8 cellular contexts compared by ENCODE assay signal in genomic region chr10:104349623-104350142, GRCh38. TPM values are rescaled to one million over a fixed set of nuclear protein-coding genes. Genes with fewer than 3 reads are reported as not detected.
A peak's percentile ranks its signal among the peaks of the same experiment; 100 is the strongest.
DNase-seq lines count a peak whose midpoint lies in the region; ATAC-seq, FAIRE-seq and TF ChIP-seq lines count a peak whose summit lies in the region.

No MANE protein-coding gene starts in this region.

- TF ChIP-seq RAD21 in H1 (IDR thresholded peaks at IDR 0.05 in 1 of 2, conservative IDR thresholded peaks at IDR 0.05 in 1 of 2; ENCODE audit: low read depth in 2 of 2, low read length in 2 of 2): no peak

- peak overlapping the region; percentile 75; the same call in 1 of the 2 replicates for H2AK5ac ChIP-seq in H1 (ENCODE audit: low read depth, low read length)

- no peak overlapping the region for H3K23ac ChIP-seq in H1 (ENCODE audit: insufficient read length)

- H4K91ac ChIP-seq in H1 (replicated peaks; ENCODE audit: insufficient read length, low read length): peak overlapping the region; percentile 14

- H3F3A ChIP-seq in GM23338 (replicated peaks; ENCODE audit: low read depth): no peaks in the 10 kb centered on the region

- H3K27ac ChIP-seq in GM23338 (ENCODE audit: low read depth): peak overlapping the region; percentile 68; the same call in 1 of the 2 replicates
- H3K27ac ChIP-seq in H1 (ENCODE audit: low read depth, low read length): no peak overlapping the region
- no peak overlapping the region for H3K27ac ChIP-seq in rectal smooth muscle tissue (ENCODE audit: low read depth, low read length)

- CTCF ChIA-PET in GM10248 (lab: Yijun Ruan, JAX) (interaction anchor here (0.8 to 10.4 kb wide), 13 partner anchors 7 to 76 kb away, joined by 3 to 240 read pairs (median 10); partner anchors contain the start of gene ITPRIP), H1 (lab: Charles Lee; ENCODE audit: partially characterized antibody) (interaction anchor here (0.7 to 17.2 kb wide), 17 partner anchors 8 to 598 kb away, joined by 3 to 379 read pairs (median 7); partner anchors contain the start of genes GSTO1 and ITPRIP)
- CTCF ChIA-PET in activated CD4-positive, alpha-beta T cell treated with anti-CD3 and anti-CD28 coated beads, Interleukin-2, amount 10 ng/mL, durations not matched to agents 7 days and 5 days (lab: Charles Lee): interaction anchor here (0.5 to 6.0 kb wide), 10 partner anchors 12 to 76 kb away, joined by 3 to 47 read pairs (median 15); partner anchors contain the start of gene ITPRIP

- no peak overlapping the region for H2BK15ac ChIP-seq in H1 (ENCODE audit: low read length)

- H3K79me2 ChIP-seq in GM23338 (replicated peaks; ENCODE audit: insufficient read depth) (no peaks in the 10 kb centered on the region), H1 (ENCODE audit: control insufficient read depth in 1 of 2, insufficient read depth in 2 of 2, low read length in 2 of 2) (no peaks in the 10 kb centered on the region)

- H4K8ac ChIP-seq in H1 (ENCODE audit: extremely low read depth, insufficient read depth, low read length): no peak overlapping the region

- H3K36me3 Mint-ChIP-seq in GM23338 (ENCODE audit: low read depth): no peaks in the 10 kb centered on the region
- peaks cover 6% of the 10 kb centered on the region for H3K36me3 Mint-ChIP-seq in activated CD4-positive, alpha-beta T cell treated with anti-CD3 and anti-CD28 coated beads, Interleukin-2, amount 10 ng/mL, durations not matched to agents 7 days and 5 days (ENCODE audit: low read depth)
- no peaks in the 10 kb centered on the region for H3K36me3 Mint-ChIP-seq in progenitor cell of endocrine pancreas (ENCODE audit: insufficient read depth)

- no peak for FAIRE-seq in H1 (lab: Jason Lieb, UNC)

- H4K5ac ChIP-seq in H1 (ENCODE audit: insufficient read length, low read depth, low read length): no peak overlapping the region

- H3K4ac ChIP-seq in H1 (replicated peaks; ENCODE audit: insufficient read length, low read depth, low read length): peak overlapping the region; percentile 40

- TF ChIP-seq CTCF in GM10248 (IDR thresholded peaks at IDR 0.05; ENCODE audit: control extremely low read depth, extremely low read depth, low read depth, missing control alignments): no peak
- TF ChIP-seq CTCF in GM23338 (conservative IDR thresholded peaks at IDR 0.05; ENCODE audit: low read depth in 2 of 2): no peak
- TF ChIP-seq CTCF in H1 (IDR thresholded peaks at IDR 0.05; ENCODE audit: control extremely low read depth in 1 of 3, insufficient read depth in 1 of 3, low read depth in 1 of 3, low read length in 3 of 3): no peak
- no peak for TF ChIP-seq CTCF in progenitor cell of endocrine pancreas (IDR thresholded peaks at IDR 0.05; ENCODE audit: unreplicated experiment)

- H2BK5ac ChIP-seq in H1 (ENCODE audit: low read depth, low read length): peak overlapping the region; percentile 55; the same call in 1 of the 2 replicates

- H2BK12ac ChIP-seq in H1 (ENCODE audit: low read depth, low read length): peak overlapping the region; percentile 76; the same call in 1 of the 2 replicates

- TF ChIP-seq POLR2A in H1 (IDR thresholded peaks at IDR 0.05; ENCODE audit: control extremely low read depth in 1 of 2, low read depth in 2 of 2, low read length in 2 of 2): no peak

- H3K4me3 Mint-ChIP-seq in GM23338 (no peak overlapping the region), progenitor cell of endocrine pancreas (ENCODE audit: low read depth) (no peak overlapping the region)
- no peak overlapping the region for H3K4me3 Mint-ChIP-seq in activated CD4-positive, alpha-beta T cell treated with anti-CD3 and anti-CD28 coated beads, Interleukin-2, amount 10 ng/mL, durations not matched to agents 7 days and 5 days

- ATAC-seq in GM23338: no peak

- H3K27me3 ChIP-seq in GM23338 (ENCODE audit: insufficient read depth) (peaks cover 14% of the 10 kb centered on the region), H1 (replicated peaks in 1 of 4; ENCODE audit: control insufficient read depth in 3 of 4, extremely low read depth in 1 of 4, insufficient read depth in 3 of 4, low read length in 3 of 4) (peaks cover 5 to 11% (median 10%) of the 10 kb centered on the region in 4 experiments), rectal smooth muscle tissue (ENCODE audit: control insufficient read depth, insufficient read depth, low read length) (no peaks in the 10 kb centered on the region)

- DNase-seq in GM10248 (ENCODE audit: extremely low spot score): peak; percentile 37
- peak; percentile 68 for DNase-seq in GM23338 (ENCODE audit: low spot score)
- DNase-seq in LoVo (ENCODE audit: low spot score): peak; percentile 12
- no peak for DNase-seq in H1 (ENCODE audit: low read depth in 1 of 2, low spot score in 2 of 2)
- no peak for DNase-seq in SHP77 (lab: John Stamatoyannopoulos, UW)
- DNase-seq in activated CD4-positive, alpha-beta T cell treated with anti-CD3 and anti-CD28 coated beads, Interleukin-2, amount 10 ng/mL, durations not matched to agents 7 days and 5 days: no peak
- DNase-seq in progenitor cell of endocrine pancreas (ENCODE audit: low spot score, unreplicated experiment): no peak

- no peak overlapping the region for H3K56ac ChIP-seq in H1 (replicated peaks; ENCODE audit: insufficient read length, low read depth, low read length)

- no peaks in the 10 kb centered on the region for H3K9me3 Mint-ChIP-seq in GM23338
- peaks cover 8% of the 10 kb centered on the region for H3K9me3 Mint-ChIP-seq in activated CD4-positive, alpha-beta T cell treated with anti-CD3 and anti-CD28 coated beads, Interleukin-2, amount 10 ng/mL, durations not matched to agents 7 days and 5 days
- H3K9me3 Mint-ChIP-seq in progenitor cell of endocrine pancreas (ENCODE audit: low read depth): no peaks in the 10 kb centered on the region

- no peak overlapping the region for H3K14ac ChIP-seq in H1 (ENCODE audit: insufficient read length)

- H3K36me3 ChIP-seq in GM23338 (ENCODE audit: insufficient read depth) (no peaks in the 10 kb centered on the region), H1 (ENCODE audit: control insufficient read depth in 2 of 4, insufficient read depth in 4 of 4, low read length in 3 of 4) (no peaks in the 10 kb centered on the region), rectal smooth muscle tissue (ENCODE audit: control insufficient read depth, insufficient read depth, low read length) (no peaks in the 10 kb centered on the region)

- H3K4me2 ChIP-seq in GM23338 (peak overlapping the region; percentile 58), H1 (ENCODE audit: insufficient read depth in 1 of 2, low read depth in 2 of 2, low read length in 2 of 2) (peak overlapping the region in 1 of 2 experiments; percentile 8; a peak in 1 of 4 replicates)

- POLR2A ChIA-PET in GM10248 (lab: Yijun Ruan, JAX) (interaction anchor here (0.9 kb wide), 1 partner anchor 12 kb away, joined by 3 read pairs; no protein-coding TSS in a partner anchor), H1 (lab: Charles Lee; ENCODE audit: partially characterized antibody) (interaction anchor here (0.6 to 2.0 kb wide), 9 partner anchors 8 to 57 kb away, joined by 3 to 8 read pairs (median 4); partner anchors contain the start of gene ITPRIP)
- POLR2A ChIA-PET in activated CD4-positive, alpha-beta T cell treated with anti-CD3 and anti-CD28 coated beads, Interleukin-2, amount 10 ng/mL, durations not matched to agents 7 days and 5 days (lab: Charles Lee): no interaction called here

- H3K9ac ChIP-seq in H1 (replicated peaks in 1 of 4; ENCODE audit: extremely low read depth in 1 of 4, low read depth in 3 of 4, low read length in 3 of 4) (peak overlapping the region in 1 of 4 experiments; percentile 44; a peak in 2 of 7 replicates), rectal smooth muscle tissue (ENCODE audit: low read length) (no peak overlapping the region)

- H3K9me2 ChIP-seq in GM23338 (ENCODE audit: insufficient read depth): no peaks in the 10 kb centered on the region

- H4K20me1 ChIP-seq in GM23338 (replicated peaks; ENCODE audit: insufficient read depth) (no peaks in the 10 kb centered on the region; the same call in 1 of the 2 replicates), H1 (replicated peaks in 1 of 2; ENCODE audit: control insufficient read depth in 1 of 2, insufficient read depth in 2 of 2, low read length in 2 of 2) (no peaks in the 10 kb centered on the region)

- no peak overlapping the region for H3K18ac ChIP-seq in H1 (ENCODE audit: extremely low read depth, low read length)

- H3K79me1 ChIP-seq in H1 (ENCODE audit: low read depth, low read length): no peaks in the 10 kb centered on the region

- H2AFZ ChIP-seq in GM23338: no peak overlapping the region
- H2AFZ ChIP-seq in H1 (ENCODE audit: low read length): 0 out of 2 replicates have a peak overlapping the region, but pooled peaks have one; percentile 13

- H3K4me1 ChIP-seq in GM23338 (ENCODE audit: insufficient read depth): peaks cover 12% of the 10 kb centered on the region; the same call in 1 of the 2 replicates
- peaks cover 0 to 9% (median 1%) of the 10 kb centered on the region in 4 experiments; a peak in 2 of 7 replicates for H3K4me1 ChIP-seq in H1 (replicated peaks in 1 of 4; ENCODE audit: control insufficient read depth in 3 of 4, insufficient read depth in 4 of 4, low read length in 3 of 4)
- peaks cover 5% of the 10 kb centered on the region for H3K4me1 ChIP-seq in rectal smooth muscle tissue (ENCODE audit: control insufficient read depth, insufficient read depth, low read length)

- H3K4me1 Mint-ChIP-seq in GM23338 (peaks cover 6% of the 10 kb centered on the region; the same call in 2 of the 3 replicates), progenitor cell of endocrine pancreas (ENCODE audit: low read depth) (no peaks in the 10 kb centered on the region)
- H3K4me1 Mint-ChIP-seq in activated CD4-positive, alpha-beta T cell treated with anti-CD3 and anti-CD28 coated beads, Interleukin-2, amount 10 ng/mL, durations not matched to agents 7 days and 5 days: peaks cover 13% of the 10 kb centered on the region

- H3K4me3 ChIP-seq in GM23338 (no peak overlapping the region), H1 (ENCODE audit: extremely low read depth in 1 of 4, insufficient read depth in 2 of 4, low read depth in 3 of 4, low read length in 4 of 4) (no peak overlapping the region), rectal smooth muscle tissue (ENCODE audit: low read length) (peak overlapping the region; percentile 51)

- no peak overlapping the region for H2BK20ac ChIP-seq in H1 (ENCODE audit: low read length)

- no peaks in the 10 kb centered on the region for H3K27me3 Mint-ChIP-seq in GM23338 (ENCODE audit: insufficient read depth, low read depth, poor library complexity)
- no peaks in the 10 kb centered on the region for H3K27me3 Mint-ChIP-seq in activated CD4-positive, alpha-beta T cell treated with anti-CD3 and anti-CD28 coated beads, Interleukin-2, amount 10 ng/mL, durations not matched to agents 7 days and 5 days
- peaks cover 20% of the 10 kb centered on the region for H3K27me3 Mint-ChIP-seq in progenitor cell of endocrine pancreas

- peaks cover 7% of the 10 kb centered on the region; the same call in 1 of the 2 replicates for H3K23me2 ChIP-seq in H1 (ENCODE audit: low read depth, low read length)

- H3K27ac Mint-ChIP-seq in GM23338 (no peak overlapping the region), progenitor cell of endocrine pancreas (no peak overlapping the region)
- no peak overlapping the region for H3K27ac Mint-ChIP-seq in activated CD4-positive, alpha-beta T cell treated with anti-CD3 and anti-CD28 coated beads, Interleukin-2, amount 10 ng/mL, durations not matched to agents 7 days and 5 days

- no peak for TF ChIP-seq EP300 in H1 (IDR thresholded peaks at IDR 0.05; ENCODE audit: borderline replicate concordance in 1 of 2, low read depth in 2 of 2, low read length in 2 of 2)

- no peak overlapping the region for H2BK120ac ChIP-seq in H1 (replicated peaks; ENCODE audit: low read depth, low read length)

- H3K9me3 ChIP-seq in H1 (ENCODE audit: insufficient read depth in 2 of 2, low read depth in 1 of 2, low read length in 1 of 2): no peaks in the 10 kb centered on the region

- WGBS in H1 (ENCODE audit: extremely low coverage in 1 of 2, insufficient coverage in 1 of 2, insufficient read length in 1 of 2, insufficient replicate concordance in 2 of 2, low coverage in 1 of 2, low lambda C conversion rate in 2 of 2, missing lambda C conversion rate in 1 of 2), 2 experiments: 72% methylated on average over 5 of the region's 5 CpGs; no CpG with 5 or more reads in 1 of the 2 experiments

RNA-seq across cellular contexts. Expression of gene CFAP58, which starts 4.0 kb away (rescaled TPM):
- total RNA-seq in GM23338 (2014; rRNA removed; shearing (Covaris generic)): 0.39 and 0.63 TPM in 2 replicates
- polyA plus RNA-seq in GM23338 (2016; fragmentation: Nextera tagmentation; extraction: Ambion mirVana): 0.24 and 0.89 TPM in 2 replicates
- 0.71 and 1.1 TPM in 2 replicates for total RNA-seq in H1 (2021; fragmentation: NEBNext Ultra II Directional; extraction: Animal tissue kit (Norgen Biotek cat#: 25700))
- 0.09 and 0.32 TPM in 2 replicates for polyA plus RNA-seq in H1 (2011; rRNA removed)
- polyA plus RNA-seq in H1 (2011; cell fraction: cytosol; rRNA removed): 0.67 TPM
- polyA plus RNA-seq in H1 (2011; cell fraction: nucleus; rRNA removed): 0.66 TPM
- polyA plus RNA-seq in H1 (2012, experiment 1 of 2): 0.97 to 1.5 TPM (median 1.3 TPM) in 4 replicates
- polyA plus RNA-seq in H1 (2012, experiment 2 of 2): 0.16 TPM
- polyA plus RNA-seq in H1 (2013, experiment 1 of 2): 0.63 TPM
- polyA plus RNA-seq in H1 (2013, experiment 2 of 2): 0.68 TPM
- 0.35 and 0.80 TPM in 2 replicates for polyA minus RNA-seq in H1 (2011; rRNA and poly(A)+ RNA removed)
- 1.5 TPM for polyA minus RNA-seq in H1 (2011; cell fraction: cytosol; rRNA and poly(A)+ RNA removed)
- polyA minus RNA-seq in H1 (2011; cell fraction: nucleus; rRNA and poly(A)+ RNA removed): 2.1 TPM
- under 1 TPM; 0.22 to 0.27 TPM for total RNA-seq in activated CD4-positive, alpha-beta T cell treated with anti-CD3 and anti-CD28 coated beads, Interleukin-2, amount 10 ng/mL, durations not matched to agents 7 days and 5 days
- 0.24 and 0.29 TPM in 2 replicates for total RNA-seq in progenitor cell of endocrine pancreas

RNA-seq across cellular contexts. Expression of gene ITPRIP, which starts 11.4 kb away (rescaled TPM):
- total RNA-seq in GM23338 (2014; rRNA removed; shearing (Covaris generic)): 15.2 and 15.9 TPM in 2 replicates
- polyA plus RNA-seq in GM23338 (2016; fragmentation: Nextera tagmentation; extraction: Ambion mirVana) (6.4 and 6.9 TPM in 2 replicates), H1 (2011; rRNA removed) (15.2 and 15.3 TPM in 2 replicates)
- total RNA-seq in H1 (2021; fragmentation: NEBNext Ultra II Directional; extraction: Animal tissue kit (Norgen Biotek cat#: 25700)): 16.9 and 17.1 TPM in 2 replicates
- polyA plus RNA-seq in H1 (2011; cell fraction: cytosol; rRNA removed): 11.4 TPM
- polyA plus RNA-seq in H1 (2011; cell fraction: nucleus; rRNA removed): 17.8 TPM
- 13.9 to 16.3 TPM (median 15.0 TPM) in 4 replicates for polyA plus RNA-seq in H1 (2012, experiment 1 of 2)
- polyA plus RNA-seq in H1 (2012, experiment 2 of 2): 12.2 TPM
- polyA plus RNA-seq in H1 (2013, experiment 1 of 2): 20.7 TPM
- 21.2 TPM for polyA plus RNA-seq in H1 (2013, experiment 2 of 2)
- polyA minus RNA-seq in H1 (2011; rRNA and poly(A)+ RNA removed): 20.2 and 21.4 TPM in 2 replicates
- 8.9 TPM for polyA minus RNA-seq in H1 (2011; cell fraction: cytosol; rRNA and poly(A)+ RNA removed)
- 23.5 TPM for polyA minus RNA-seq in H1 (2011; cell fraction: nucleus; rRNA and poly(A)+ RNA removed)
- 10 to 100 TPM; 24.9 to 26.5 TPM for total RNA-seq in activated CD4-positive, alpha-beta T cell treated with anti-CD3 and anti-CD28 coated beads, Interleukin-2, amount 10 ng/mL, durations not matched to agents 7 days and 5 days
- 6.1 and 7.0 TPM in 2 replicates for total RNA-seq in progenitor cell of endocrine pancreas

Comparison
In these comparisons a context has a peak if more than half of its experiments do, and no peak if none do; other contexts are left out.
1. DNase-seq: peak in GM10248 (single experiment), GM23338 (single experiment) and LoVo (single experiment); none in H1 (0 of 2), SHP77 (0 of 2), activated CD4-positive, alpha-beta T cell treated with anti-CD3 and anti-CD28 coated beads, Interleukin-2, amount 10 ng/mL, durations not matched to agents 7 days and 5 days (single experiment) and progenitor cell of endocrine pancreas (single experiment).